In genomic region chr1:193275773-193276172, GRCh38 we compare ENCODE assay signal across 1 cellular context.
TF ChIP-seq lines count a peak whose summit lies in the region.

No MANE protein-coding gene starts in this region.

TF ChIP-seq in HCT116, 20 proteins besides CTCF, POLR2A, EP300 and RAD21 (continued from another document):
- no peak for TF ChIP-seq ZBTB33 (IDR thresholded peaks at IDR 0.05; ENCODE audit: extremely low read depth, insufficient replicate concordance, low read length)
